Comparison of ENCODE assay signal across 13 cellular contexts in the genomic region with DNA sequence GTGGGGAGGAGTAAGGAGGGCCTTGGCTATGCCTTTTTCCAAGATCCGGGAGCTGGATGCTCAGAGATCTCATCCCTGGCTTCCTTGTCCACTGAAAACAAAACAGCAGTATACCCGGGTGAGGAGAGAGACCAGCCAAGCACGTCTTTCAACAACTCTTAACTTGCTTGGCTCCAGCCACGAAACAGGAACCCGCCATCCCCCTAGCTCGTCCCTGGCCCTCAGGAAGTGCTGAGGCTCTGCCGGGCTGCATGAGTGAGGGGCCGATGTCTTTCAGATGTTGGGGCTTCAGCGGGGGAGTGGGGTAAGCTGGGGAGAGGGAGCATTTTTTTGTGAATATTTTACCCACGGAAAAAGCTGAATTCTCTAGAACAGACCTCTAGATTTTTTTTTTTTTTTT.
DNase-seq lines count a peak whose midpoint lies in the region; FAIRE-seq and TF ChIP-seq lines count a peak whose summit lies in the region.
"Had no signal": no experiment of that assay in that cellular context is flagged by ENCODE, and none has a peak within 500 bp of the region (broad histone marks: within the 10 kb centered on the region; RNA-seq: fewer than 3 reads in every experiment).

No MANE protein-coding gene starts in this region.

- no peaks in the 10 kb centered on the region for H3K9me3 Mint-ChIP-seq in chondrocyte (ENCODE audit: low read depth)

- H3K4me3 ChIP-seq in mesodermal cell (ENCODE audit: extremely low read depth, insufficient read depth, low read length, poor library complexity, severe bottlenecking) (no peak overlapping the region), vagina (no peak overlapping the region)
- H3K4me3 ChIP-seq: A549 had no signal

- H3K27ac Mint-ChIP-seq in chondrocyte (ENCODE audit: unreplicated experiment), result peak overlapping the region; percentile 91

- H3K36me3 Mint-ChIP-seq in chondrocyte (ENCODE audit: low read depth), result no peaks in the 10 kb centered on the region

- H3K27ac ChIP-seq in mesodermal cell (ENCODE audit: low read depth, low read length, severe bottlenecking) (peak overlapping the region; percentile 47), vagina (peak overlapping the region; percentile 65)
- H3K27ac ChIP-seq: A549 had no signal

- TF ChIP-seq CTCF in chondrocyte (IDR thresholded peaks at IDR 0.05) (no peak), vagina (IDR thresholded peaks at IDR 0.05) (no peak)

- H3K9me3 ChIP-seq in mesodermal cell (ENCODE audit: control insufficient read depth, low read length) (no peaks in the 10 kb centered on the region), vagina (no peaks in the 10 kb centered on the region)

- no peaks in the 10 kb centered on the region for H3K36me3 ChIP-seq in mesodermal cell (ENCODE audit: control insufficient read depth, insufficient read depth, low read length)
- no peaks in the 10 kb centered on the region for H3K36me3 ChIP-seq in vagina

- intact Hi-C loops in vagina (cut with DNase I), result no loop called here

- DNase-seq in SKM-1 treated with dmso at 0.1 percent for 144 hours (lab: John Stamatoyannopoulos, UW; ENCODE audit: unreplicated experiment) (peak; percentile 12), SKM-1 (lab: John Stamatoyannopoulos, UW; ENCODE audit: unreplicated experiment) (no peak), chondrocyte (ENCODE audit: low spot score) (no peak), vagina (ENCODE audit: extremely low spot score in 2 of 2) (no peak), GM12891 (ENCODE audit: insufficient read length, low spot score) (no peak), ureter (ENCODE audit: low spot score) (no peak)
- DNase-seq in activated T-cell treated with anti-CD3 and anti-CD28 coated beads, Interleukin-2, amount 50 U/mL, for 48 hours, result no peak
- DNase-seq: effector CD8-positive, alpha-beta T cell; kidney glomerular epithelial cell; T-helper 1 cell had no signal

- peaks cover 72% of the 10 kb centered on the region for H3K4me1 Mint-ChIP-seq in chondrocyte (ENCODE audit: low read depth)

- H3K27me3 ChIP-seq in vagina, result no peaks in the 10 kb centered on the region

- peak overlapping the region; percentile 67 for H3K4me3 Mint-ChIP-seq in chondrocyte (ENCODE audit: unreplicated experiment)

- WGBS in mesodermal cell (ENCODE audit: insufficient coverage in 2 of 2), 2 experiments, result 69 to 89% methylated on average over 3 to 9 of the region's 10 CpGs

- H3K27me3 Mint-ChIP-seq in chondrocyte (ENCODE audit: low read depth), result no peaks in the 10 kb centered on the region

- H3K4me1 ChIP-seq in mesodermal cell (ENCODE audit: control insufficient read depth, insufficient read depth, low read length, poor library complexity, severe bottlenecking) (peaks cover 41% of the 10 kb centered on the region), vagina (peaks cover 57% of the 10 kb centered on the region)
- H3K4me1 ChIP-seq: A549 had no signal

- no peak for TF ChIP-seq POLR2A in vagina (IDR thresholded peaks at IDR 0.05)
- TF ChIP-seq POLR2A in GM12891 (IDR thresholded peaks at IDR 0.05; ENCODE audit: low read depth, low read length), result no peak

- no peak for FAIRE-seq in GM12891 (lab: Jason Lieb, UNC)
- FAIRE-seq: A549, GM12892 had no signal

TF ChIP-seq in GM12891, 5 proteins besides CTCF, POLR2A, EP300 and RAD21:
- TF ChIP-seq TAF1 (IDR thresholded peaks at IDR 0.05; ENCODE audit: low read depth, low read length) (no peak), SPI1 (IDR thresholded peaks at IDR 0.05; ENCODE audit: low read depth, low read length) (no peak), PAX5 (IDR thresholded peaks at IDR 0.05; ENCODE audit: insufficient read depth, low read length, severe bottlenecking) (no peak), POLR2AphosphoS5 (IDR thresholded peaks at IDR 0.05; ENCODE audit: low read depth, low read length) (no peak), POU2F2 (IDR thresholded peaks at IDR 0.05; ENCODE audit: low read depth, low read length) (no peak)
